ENCODE assay signal across 10 cellular contexts in the genomic region with DNA sequence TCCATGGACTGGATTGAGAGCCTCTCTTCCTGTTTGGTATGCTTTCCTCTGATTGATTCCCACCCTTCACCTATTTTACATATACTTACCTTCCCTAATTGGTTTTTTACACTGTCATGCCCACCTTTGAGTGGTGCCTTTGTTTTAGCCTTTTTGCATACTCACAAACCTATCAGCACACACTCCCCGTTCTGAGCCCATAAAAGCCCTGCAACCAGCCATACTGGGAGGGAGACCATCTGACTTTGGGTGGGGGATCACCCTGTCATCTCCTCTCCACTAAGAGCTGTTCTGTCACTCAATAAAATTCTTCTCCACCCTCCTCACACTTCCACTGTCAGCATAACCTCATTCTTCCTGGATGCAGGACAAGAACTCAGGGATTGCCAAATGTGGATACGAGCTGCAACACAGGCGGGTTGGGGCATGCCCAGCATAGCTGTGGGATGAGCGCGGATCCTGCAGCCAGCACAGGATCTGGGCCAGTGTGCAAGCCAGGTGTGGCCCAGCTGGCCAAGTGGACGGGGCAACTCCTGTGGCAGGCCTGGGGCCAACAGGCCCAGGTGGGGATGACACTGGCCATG. TPM values are rescaled to one million over a fixed set of nuclear protein-coding genes. Genes with fewer than 3 reads are reported as not detected.
DNase-seq lines count a peak whose midpoint lies in the region.
"Had no signal": no experiment of that assay in that cellular context is flagged by ENCODE, and none has a peak within 500 bp of the region (broad histone marks: within the 10 kb centered on the region; RNA-seq: fewer than 3 reads in every experiment).

No MANE protein-coding gene starts in this region.

- no peak overlapping the region for H3K27ac Mint-ChIP-seq in CD8-positive, alpha-beta memory T cell

- no peak overlapping the region for H3K4ac ChIP-seq in neuronal stem cell (ENCODE audit: low read length)

- H2AFZ ChIP-seq in neuronal stem cell (ENCODE audit: low read length), result no peak overlapping the region

- H3K14ac ChIP-seq in neuronal stem cell (ENCODE audit: low read length), result no peak overlapping the region

- H3K4me2 ChIP-seq in neuronal stem cell (ENCODE audit: insufficient read depth, low read length, poor library complexity, severe bottlenecking), result no peak overlapping the region

- peak overlapping the region; percentile 27 for H3K9ac ChIP-seq in neuronal stem cell (ENCODE audit: low read depth, low read length, poor library complexity)

- CTCF ChIA-PET in CD8-positive, alpha-beta memory T cell (lab: Charles Lee), result no interaction called here

- peak overlapping the region in 1 of 2 donors; percentile 47 for H3K4me3 ChIP-seq in neuronal stem cell (ENCODE audit: low read length in 2 of 2)
- no peak overlapping the region for H3K4me3 ChIP-seq in CD8-positive, alpha-beta memory T cell (ENCODE audit: low read length)

- H4K91ac ChIP-seq in neuronal stem cell (ENCODE audit: low read depth, low read length, poor library complexity), result no peak overlapping the region

- H2BK120ac ChIP-seq in neuronal stem cell (ENCODE audit: low read depth, low read length), result no peak overlapping the region

- WGBS in neuronal stem cell (ENCODE audit: extremely low coverage in 2 of 2, insufficient read length in 2 of 2, insufficient replicate concordance in 1 of 2), 2 donors, result no CpG with 5 or more reads among the region's 6 CpGs

- H2BK5ac ChIP-seq in neuronal stem cell (ENCODE audit: low read length), result peak overlapping the region; percentile 10

- DNase-seq in H4 (ENCODE audit: low spot score), result peak; percentile 45
- DNase-seq in NCI-H446 (lab: John Stamatoyannopoulos, UW), result peak; percentile 82 to 84
- peak; percentile 19 for DNase-seq in epidermal melanocyte (ENCODE audit: insufficient read length, low spot score)
- no peak for DNase-seq in neuronal stem cell (ENCODE audit: low spot score)
- DNase-seq in CD8-positive, alpha-beta memory T cell, result no peak
- no peak for DNase-seq in cortex of kidney (lab: John Stamatoyannopoulos, UW)
- DNase-seq in activated T-cell treated with anti-CD3 and anti-CD28 coated beads, Interleukin-2, amount 50 U/mL, for 1 hour, result no peak
- no peak for DNase-seq in NCI-H1436 (lab: John Stamatoyannopoulos, UW)
- DNase-seq: activated CD4-positive, alpha-beta T cell treated with anti-CD3 and anti-CD28 coated beads for 1 hour; NCI-H1092 had no signal

- H3K4me3 Mint-ChIP-seq in CD8-positive, alpha-beta memory T cell, result no peak overlapping the region

- no peaks in the 10 kb centered on the region for H3K36me3 ChIP-seq in neuronal stem cell (replicated peaks in 1 of 2; ENCODE audit: control insufficient read depth in 2 of 2, insufficient read depth in 2 of 2, low read length in 2 of 2)
- H3K36me3 ChIP-seq in CD8-positive, alpha-beta memory T cell (ENCODE audit: insufficient read depth, low read length), result no peaks in the 10 kb centered on the region

- no peak overlapping the region for H2BK15ac ChIP-seq in neuronal stem cell (ENCODE audit: low read length)

- H3K36me3 Mint-ChIP-seq in CD8-positive, alpha-beta memory T cell, result no peaks in the 10 kb centered on the region

- no peaks in the 10 kb centered on the region for H3K9me3 ChIP-seq in neuronal stem cell (replicated peaks in 1 of 2; ENCODE audit: control insufficient read depth in 2 of 2, insufficient read depth in 1 of 2, low read depth in 1 of 2, low read length in 2 of 2)
- no peaks in the 10 kb centered on the region for H3K9me3 ChIP-seq in CD8-positive, alpha-beta memory T cell (ENCODE audit: low read length)

- no peaks in the 10 kb centered on the region for H3K79me1 ChIP-seq in neuronal stem cell (ENCODE audit: low read depth, low read length)

- H3K18ac ChIP-seq in neuronal stem cell (ENCODE audit: low read length), result peak overlapping the region; percentile 67

- H3K4me1 Mint-ChIP-seq in CD8-positive, alpha-beta memory T cell, result peaks cover 3 to 11% (median 7%) of the 10 kb centered on the region in 3 donors

- H3K4me1 ChIP-seq in neuronal stem cell (ENCODE audit: control insufficient read depth in 2 of 2, insufficient read depth in 1 of 2, low read depth in 1 of 2, low read length in 2 of 2), result peaks cover 2 to 6% of the 10 kb centered on the region in 2 donors
- no peaks in the 10 kb centered on the region for H3K4me1 ChIP-seq in CD8-positive, alpha-beta memory T cell (ENCODE audit: insufficient read depth, low read length)

- no peak overlapping the region for H3K23ac ChIP-seq in neuronal stem cell (ENCODE audit: low read depth, low read length, poor library complexity)

- no peak overlapping the region for H2AK5ac ChIP-seq in neuronal stem cell (ENCODE audit: low read depth, low read length)

- peak overlapping the region; percentile 14 for H3K27ac ChIP-seq in neuronal stem cell (replicated peaks; ENCODE audit: low read length)
- H3K27ac ChIP-seq in CD8-positive, alpha-beta memory T cell (ENCODE audit: low read depth, low read length), result no peak overlapping the region

- H4K8ac ChIP-seq in neuronal stem cell (ENCODE audit: low read depth, low read length), result no peak overlapping the region

- peaks cover 0 to 3% (median 0%) of the 10 kb centered on the region in 3 experiments for H3K27me3 ChIP-seq in neuronal stem cell (ENCODE audit: control insufficient read depth in 3 of 3, insufficient read depth in 3 of 3, low read depth in 1 of 3, low read length in 3 of 3)
- H3K27me3 ChIP-seq in CD8-positive, alpha-beta memory T cell (ENCODE audit: insufficient read depth, low read length, poor library complexity, severe bottlenecking), result no peaks in the 10 kb centered on the region

- peak overlapping the region; percentile 95 for H2BK12ac ChIP-seq in neuronal stem cell (ENCODE audit: low read length)

- peaks cover 0 to 2% (median 0%) of the 10 kb centered on the region in 5 donors for H3K9me3 Mint-ChIP-seq in CD8-positive, alpha-beta memory T cell

- POLR2A ChIA-PET in CD8-positive, alpha-beta memory T cell (lab: Charles Lee), result no interaction called here

- H3K27me3 Mint-ChIP-seq in CD8-positive, alpha-beta memory T cell, result peaks cover 2 to 3% of the 10 kb centered on the region in 2 donors

RNA-seq across cellular contexts. Expression of a gene that starts 9.4 kb away (rescaled TPM):
- 147 and 150 TPM in 2 replicates for total RNA-seq in H4 (2014; rRNA removed; shearing (Covaris generic))
- polyA plus RNA-seq in neuronal stem cell (2013, experiment 1 of 2), result 73.6 TPM
- polyA plus RNA-seq in neuronal stem cell (2013, experiment 2 of 2), result 76.4 TPM
- 100 to 1,000 TPM; 177 to 185 TPM for total RNA-seq in CD8-positive, alpha-beta memory T cell
- 161 TPM for polyA plus RNA-seq in CD8-positive, alpha-beta memory T cell

RNA-seq across cellular contexts. Expression of a gene that starts 10.3 kb away (rescaled TPM):
- total RNA-seq in H4 (2014; rRNA removed; shearing (Covaris generic)), result 257 and 261 TPM in 2 replicates
- 56.1 TPM for polyA plus RNA-seq in neuronal stem cell (2013, experiment 1 of 2)
- polyA plus RNA-seq in neuronal stem cell (2013, experiment 2 of 2), result 58.1 TPM
- total RNA-seq in CD8-positive, alpha-beta memory T cell, result 100 to 1,000 TPM; 379 to 397 TPM
- polyA plus RNA-seq in CD8-positive, alpha-beta memory T cell, result 11.0 TPM

RNA-seq across cellular contexts. Expression of a gene that starts 40.4 kb away (rescaled TPM):
- total RNA-seq in H4 (2014; rRNA removed; shearing (Covaris generic)), result 144 and 202 TPM in 2 replicates
- 69.7 TPM for polyA plus RNA-seq in neuronal stem cell (2013, experiment 1 of 2)
- polyA plus RNA-seq in neuronal stem cell (2013, experiment 2 of 2), result 67.9 TPM
- total RNA-seq in CD8-positive, alpha-beta memory T cell, result 100 to 1,000 TPM; 131 to 133 TPM
- 74.1 TPM for polyA plus RNA-seq in CD8-positive, alpha-beta memory T cell

Comparison
In these comparisons a context has a peak if more than half of its experiments do, and no peak if none do; other contexts are left out.
1. DNase-seq: peak in H4 (single experiment), NCI-H446 (2 of 2) and epidermal melanocyte (single experiment); none in neuronal stem cell (single experiment), CD8-positive, alpha-beta memory T cell (0 of 5), cortex of kidney (single experiment), activated T-cell treated with anti-CD3 and anti-CD28 coated beads, Interleukin-2, amount 50 U/mL, for 1 hour (single experiment) and NCI-H1436 (single experiment).